Comparison of ENCODE assay signal across 9 cellular contexts in genomic region chr1:200907611-200908097, GRCh38. TPM values are rescaled to one million over a fixed set of nuclear protein-coding genes. Genes with fewer than 3 reads are reported as not detected.
A peak's percentile ranks its signal among the peaks of the same experiment; 100 is the strongest.
DNase-seq lines count a peak whose midpoint lies in the region; ATAC-seq, FAIRE-seq and TF ChIP-seq lines count a peak whose summit lies in the region.
"Had no signal": no experiment of that assay in that cellular context is flagged by ENCODE, and none has a peak within 500 bp of the region (broad histone marks: within the 10 kb centered on the region; RNA-seq: fewer than 3 reads in every experiment).

No MANE protein-coding gene starts in this region.

- in situ Hi-C loops in G401 (cut with HindIII; ENCODE audit: low sequenced_read_pairs): no loop called here

- DNase-seq in DMS153 (lab: John Stamatoyannopoulos, UW) (peak; percentile 10), DMS153 treated with DMSO at 0.1 percent for 48 hours (lab: John Stamatoyannopoulos, UW; ENCODE audit: unreplicated experiment) (no peak), SIG-M5 treated with dmso at 0.1 percent for 504 hours (lab: John Stamatoyannopoulos, UW; ENCODE audit: unreplicated experiment) (peak; percentile 98), stromal cell of bone marrow (ENCODE audit: low read depth) (peak; percentile 45), G401 (ENCODE audit: low spot score) (no peak), GM12892 (ENCODE audit: insufficient read length) (no peak)
- DNase-seq in activated CD8-positive, alpha-beta memory T cell treated with anti-CD3 and anti-CD28 coated beads, Interleukin-2, amount 50 U/mL, for 48 hours: no peak

- peak; percentile 63 for ATAC-seq in HG03045 (IDR thresholded peaks at IDR 0.05; ENCODE audit: unreplicated experiment)

- FAIRE-seq in GM12892 (lab: Jason Lieb, UNC): no peak

- no peak for TF ChIP-seq POLR2A in GM12892 (IDR thresholded peaks at IDR 0.05; ENCODE audit: low read depth, low read length)

RNA-seq across cellular contexts. Expression of gene INAVA, which starts 13.0 kb away (rescaled TPM):
- 39.3 and 54.7 TPM in 2 replicates for total RNA-seq in G401 (2014; rRNA removed; shearing (Covaris generic))
- polyA plus RNA-seq in GM12892 (2012; ENCODE audit: missing spikeins): 2.2 TPM

RNA-seq across cellular contexts. Expression of gene GPR25, which starts 34.9 kb away (rescaled TPM):
- not detected in 2 replicates for total RNA-seq in G401 (2014; rRNA removed; shearing (Covaris generic))
- polyA plus RNA-seq in GM12892 (2012; ENCODE audit: missing spikeins): not detected
- total RNA-seq: myocyte had no signal

Comparison
In these comparisons a context has a peak if more than half of its experiments do, and no peak if none do; other contexts are left out.
1. DNase-seq: peak in DMS153 (single experiment), SIG-M5 treated with dmso at 0.1 percent for 504 hours (single experiment) and stromal cell of bone marrow (single experiment); none in DMS153 treated with DMSO at 0.1 percent for 48 hours (single experiment), G401 (single experiment), GM12892 (single experiment) and activated CD8-positive, alpha-beta memory T cell treated with anti-CD3 and anti-CD28 coated beads, Interleukin-2, amount 50 U/mL, for 48 hours (single experiment).